Comparison of ENCODE assay signal across 9 cellular contexts in the genomic region with DNA sequence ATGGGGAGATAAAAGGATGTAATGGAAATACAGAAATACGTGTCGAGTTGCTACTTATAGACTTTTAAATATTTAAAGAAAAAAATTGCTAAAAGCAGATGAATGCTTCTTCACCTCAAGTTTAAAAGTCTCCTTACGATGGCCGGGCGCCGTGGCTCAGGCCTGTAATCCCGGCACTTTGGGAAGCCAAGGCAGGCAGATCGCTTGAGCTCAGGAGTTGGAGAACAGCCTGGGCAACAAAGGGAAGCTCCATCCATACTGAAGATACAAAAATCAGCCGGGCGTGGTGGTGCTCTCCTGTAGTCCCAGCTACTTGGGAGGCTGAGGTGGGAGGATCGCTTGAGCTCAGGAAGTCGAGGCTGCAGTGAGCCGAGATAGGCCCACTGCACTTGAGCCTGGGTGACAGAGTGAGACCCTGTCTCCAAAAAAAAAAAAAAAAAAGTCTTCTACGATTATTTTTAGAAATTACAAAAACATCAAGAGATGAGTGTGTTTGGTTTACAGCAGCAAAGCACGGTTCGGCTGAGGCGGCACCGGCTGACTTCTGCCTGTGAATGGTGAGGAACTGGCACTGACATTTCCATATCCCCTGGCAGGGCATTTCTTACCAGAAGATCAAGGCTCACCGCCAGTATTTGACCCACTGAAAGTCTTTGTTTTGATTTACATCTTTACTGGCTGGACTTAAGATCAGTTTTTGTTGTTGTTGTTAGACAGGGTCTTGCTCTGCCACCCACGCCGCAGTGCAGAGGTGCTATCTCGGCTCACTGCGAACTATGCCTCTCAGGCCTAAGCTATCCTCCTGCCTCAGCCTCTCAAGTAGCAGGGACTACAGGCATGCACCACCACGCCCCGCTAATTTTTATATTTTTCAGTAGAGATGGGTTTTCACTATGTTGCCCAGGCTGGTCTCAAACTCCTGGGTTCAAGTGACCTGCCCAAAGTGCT. TPM values are rescaled to one million over a fixed set of nuclear protein-coding genes. Genes with fewer than 3 reads are reported as not detected.
DNase-seq lines count a peak whose midpoint lies in the region; ATAC-seq and TF ChIP-seq lines count a peak whose summit lies in the region.
"Had no signal": no experiment of that assay in that cellular context is flagged by ENCODE, and none has a peak within 500 bp of the region (broad histone marks: within the 10 kb centered on the region; RNA-seq: fewer than 3 reads in every experiment).

No MANE protein-coding gene starts in this region.

- no peak overlapping the region for H3K4ac ChIP-seq in mesendoderm (ENCODE audit: low read depth, low read length)

- TF ChIP-seq CTCF in lower lobe of right lung (IDR thresholded peaks at IDR 0.05) (no peak), tibial artery (IDR thresholded peaks at IDR 0.05) (no peak)

- no peak overlapping the region for H2AK5ac ChIP-seq in mesendoderm (ENCODE audit: low read length)

- H3K36me3 Mint-ChIP-seq in activated naive CD4-positive, alpha-beta T cell treated with anti-CD3 and anti-CD28 coated beads, Interleukin-2, amount 10 ng/mL, durations not matched to agents 7 days and 5 days, result no peaks in the 10 kb centered on the region
- H3K36me3 Mint-ChIP-seq in activated naive CD8-positive, alpha-beta T cell, result no peaks in the 10 kb centered on the region

- no peak overlapping the region for H2BK120ac ChIP-seq in mesendoderm (ENCODE audit: low read depth, low read length)

- CTCF ChIA-PET in activated naive CD4-positive, alpha-beta T cell treated with anti-CD3 and anti-CD28 coated beads, Interleukin-2, amount 10 ng/mL, durations not matched to agents 7 days and 5 days (lab: Charles Lee), result interaction anchor here (1.1 to 1.6 kb wide), 2 partner anchors 12 kb away, joined by 3 to 9 read pairs; no protein-coding TSS in a partner anchor

- H3K23ac ChIP-seq in mesendoderm (ENCODE audit: low read length), result no peak overlapping the region

- no peak overlapping the region for H3K27ac Mint-ChIP-seq in activated naive CD4-positive, alpha-beta T cell treated with anti-CD3 and anti-CD28 coated beads, Interleukin-2, amount 10 ng/mL, durations not matched to agents 7 days and 5 days
- no peak overlapping the region for H3K27ac Mint-ChIP-seq in activated naive CD8-positive, alpha-beta T cell

- H3K36me3 ChIP-seq in lower lobe of right lung (no peaks in the 10 kb centered on the region), tibial artery (no peaks in the 10 kb centered on the region), mesendoderm (ENCODE audit: control insufficient read depth, insufficient read depth, low read length) (no peaks in the 10 kb centered on the region)
- H3K36me3 ChIP-seq: left lung had no signal

- no peak for ATAC-seq in lower lobe of right lung

- H3K4me1 ChIP-seq in lower lobe of right lung (peaks cover 30% of the 10 kb centered on the region), tibial artery (peaks cover 0 to 41% (median 35%) of the 10 kb centered on the region in 4 donors), mesendoderm (ENCODE audit: control insufficient read depth, low read depth, low read length) (peaks cover 4% of the 10 kb centered on the region)

- no peak overlapping the region for H3K4me2 ChIP-seq in mesendoderm (ENCODE audit: low read length)

- peaks cover 27% of the 10 kb centered on the region for H3K4me1 Mint-ChIP-seq in activated naive CD4-positive, alpha-beta T cell treated with anti-CD3 and anti-CD28 coated beads, Interleukin-2, amount 10 ng/mL, durations not matched to agents 7 days and 5 days
- peaks cover 17% of the 10 kb centered on the region for H3K4me1 Mint-ChIP-seq in activated naive CD8-positive, alpha-beta T cell (ENCODE audit: low read depth)

- no peak overlapping the region for H3K56ac ChIP-seq in mesendoderm (ENCODE audit: low read length)

- H3K79me1 ChIP-seq in mesendoderm (ENCODE audit: low read length), result no peaks in the 10 kb centered on the region

- WGBS in mesendoderm (ENCODE audit: extremely low coverage, insufficient coverage, low lambda C conversion rate), result no CpG with 5 or more reads among the region's 25 CpGs

- H3K27ac ChIP-seq in lower lobe of right lung (no peak overlapping the region), tibial artery (peak overlapping the region; percentile 64 to 70), mesendoderm (ENCODE audit: low read depth, low read length) (no peak overlapping the region)

- H4K8ac ChIP-seq in mesendoderm (ENCODE audit: low read depth, low read length), result no peak overlapping the region

- no peaks in the 10 kb centered on the region for H3K9me3 ChIP-seq in lower lobe of right lung
- H3K9me3 ChIP-seq in tibial artery, result no peaks in the 10 kb centered on the region
- H3K9me3 ChIP-seq: left lung had no signal

- H3K27me3 ChIP-seq in lower lobe of right lung (ENCODE audit: low read depth) (peaks cover 18% of the 10 kb centered on the region), tibial artery (peaks cover 0 to 27% of the 10 kb centered on the region in 2 donors), mesendoderm (ENCODE audit: insufficient read depth, low read length, poor library complexity) (peaks cover 2% of the 10 kb centered on the region)

- no peak for DNase-seq in activated naive CD4-positive, alpha-beta T cell treated with anti-CD3 and anti-CD28 coated beads, Interleukin-2, amount 10 ng/mL, durations not matched to agents 7 days and 5 days
- DNase-seq in activated naive CD4-positive, alpha-beta T cell treated with anti-CD3 and anti-CD28 coated beads, Interleukin-2, amount 50 U/mL, for 16 hours, result no peak
- no peak for DNase-seq in lower lobe of right lung
- DNase-seq in tibial artery, result no peak
- DNase-seq in mesendoderm, result no peak
- no peak for DNase-seq in COR-L47 (lab: John Stamatoyannopoulos, UW)
- DNase-seq in EL, result no peak

- H3K27me3 Mint-ChIP-seq in activated naive CD4-positive, alpha-beta T cell treated with anti-CD3 and anti-CD28 coated beads, Interleukin-2, amount 10 ng/mL, durations not matched to agents 7 days and 5 days, result peaks cover 55% of the 10 kb centered on the region
- H3K27me3 Mint-ChIP-seq in activated naive CD8-positive, alpha-beta T cell, result peaks cover 4% of the 10 kb centered on the region

- H3K79me2 ChIP-seq in mesendoderm (ENCODE audit: control insufficient read depth, insufficient read depth, low read length), result peaks cover 6% of the 10 kb centered on the region

- H3K4me3 Mint-ChIP-seq in activated naive CD4-positive, alpha-beta T cell treated with anti-CD3 and anti-CD28 coated beads, Interleukin-2, amount 10 ng/mL, durations not matched to agents 7 days and 5 days, result peak overlapping the region; percentile 68
- H3K4me3 Mint-ChIP-seq in activated naive CD8-positive, alpha-beta T cell, result peak overlapping the region; percentile 80

- H3K4me3 ChIP-seq in lower lobe of right lung (peak overlapping the region; percentile 67), tibial artery (peak overlapping the region; percentile 54 to 64), mesendoderm (ENCODE audit: low read length) (no peak overlapping the region)

- no peak overlapping the region for H2BK15ac ChIP-seq in mesendoderm (replicated peaks; ENCODE audit: low read depth)

- intact Hi-C loops in lower lobe of right lung (cut with DNase I), result no loop called here
- intact Hi-C loops in tibial artery (cut with DNase I; ENCODE audit: low total_unique reads), result loop anchor here (2.0 kb wide), 1 partner anchor 73 kb away; no protein-coding TSS in a partner anchor

- no peak overlapping the region for H3K9ac ChIP-seq in mesendoderm (ENCODE audit: low read length)

- no peak overlapping the region for H2BK5ac ChIP-seq in mesendoderm (ENCODE audit: low read length)

- H3K9me3 Mint-ChIP-seq in activated naive CD4-positive, alpha-beta T cell treated with anti-CD3 and anti-CD28 coated beads, Interleukin-2, amount 10 ng/mL, durations not matched to agents 7 days and 5 days, result no peaks in the 10 kb centered on the region
- no peaks in the 10 kb centered on the region for H3K9me3 Mint-ChIP-seq in activated naive CD8-positive, alpha-beta T cell (ENCODE audit: low read depth)

- no peak overlapping the region for H3K18ac ChIP-seq in mesendoderm (ENCODE audit: low read length)

- no peak overlapping the region for H4K5ac ChIP-seq in mesendoderm (ENCODE audit: low read length)

RNA-seq across cellular contexts. Expression of a gene that starts 3.9 kb away (rescaled TPM):
- total RNA-seq in lower lobe of right lung, result 69.7 TPM
- polyA plus RNA-seq in mesendoderm (2013, experiment 1 of 2), result 125 TPM
- 136 TPM for polyA plus RNA-seq in mesendoderm (2013, experiment 2 of 2)

RNA-seq across cellular contexts. Expression of a gene that starts 17.4 kb away (rescaled TPM):
- 3.8 TPM for total RNA-seq in lower lobe of right lung
- polyA plus RNA-seq in mesendoderm (2013, experiment 1 of 2), result 0.04 TPM
- polyA plus RNA-seq in mesendoderm (2013, experiment 2 of 2), result 0.04 TPM

RNA-seq across cellular contexts. Expression of a gene that starts 58.9 kb away (rescaled TPM):
- 143 TPM for total RNA-seq in lower lobe of right lung
- polyA plus RNA-seq in mesendoderm (2013, experiment 1 of 2), result 8.3 TPM
- polyA plus RNA-seq in mesendoderm (2013, experiment 2 of 2), result 7.8 TPM

Comparison
In these comparisons a context has a peak if more than half of its experiments do, and no peak if none do; other contexts are left out.
1. H3K27ac ChIP-seq: peak in tibial artery (2 of 2); none in lower lobe of right lung (single experiment) and mesendoderm (single experiment).